20 cellular contexts compared by ENCODE assay signal in the genomic region with DNA sequence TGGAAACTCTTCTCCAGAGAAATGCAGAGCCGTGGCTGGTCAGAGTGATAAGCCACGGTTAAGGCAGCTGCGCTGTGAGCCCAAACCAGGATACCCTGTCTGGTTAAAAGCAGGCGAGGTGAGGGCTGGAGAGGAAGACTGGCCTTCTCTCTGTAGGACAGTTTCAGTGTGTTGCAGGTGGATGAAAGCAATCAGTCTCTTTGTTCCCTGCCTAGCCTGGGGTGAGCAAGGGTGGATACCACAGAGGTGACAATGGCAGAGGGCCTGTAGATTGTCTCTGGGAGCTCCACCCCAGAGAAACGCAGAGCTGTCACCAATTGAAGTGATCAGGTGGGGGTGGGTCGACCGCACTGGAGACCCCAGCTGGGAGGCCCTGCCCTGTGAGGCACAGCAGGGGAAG.
"Had no signal": no experiment of that assay in that cellular context is flagged by ENCODE, and none has a peak within 500 bp of the region (broad histone marks: within the 10 kb centered on the region; RNA-seq: fewer than 3 reads in every experiment).

No MANE protein-coding gene starts in this region.

- H3K9ac ChIP-seq: SK-N-SH had no signal

- H3K4me2 ChIP-seq: SK-N-SH had no signal

- DNase-seq: NCI-H1092, NCI-H1105 treated with DMSO at 0.1 percent for 48 hours, NCI-H1417 treated with DMSO at 0.1 percent for 48 hours, NCI-H187, NCI-H2029, NCI-H2081 treated with DMSO at 0.1 percent for 48 hours, NCI-H2171, NCI-H345, NCI-H524, NCI-H526 treated with DMSO at 0.1 percent for 48 hours, NCI-H748 treated with DMSO at 0.1 percent for 48 hours, PC-3, SHP77, SK-N-SH, SW 1271 had no signal

- H3K36me3 Mint-ChIP-seq: IgD-negative memory B cell had no signal

- H3K4me3 Mint-ChIP-seq: IgD-negative memory B cell had no signal

- H3K4me3 ChIP-seq: K562 had no signal

- H3K27me3 Mint-ChIP-seq: IgD-negative memory B cell had no signal

- H3K27ac ChIP-seq: HL-60, RWPE1 had no signal

- H3K27ac Mint-ChIP-seq: IgD-negative memory B cell had no signal

- ATAC-seq: K562, Panc1, PC-3 had no signal
